Comparison of ENCODE assay signal across 1 cellular context in genomic region chr17:81583589-81584337, GRCh38.
A peak's percentile ranks its signal among the peaks of the same experiment; 100 is the strongest.
TF ChIP-seq lines count a peak whose summit lies in the region.

No MANE protein-coding gene starts in this region.

TF ChIP-seq in HepG2, 621 proteins besides CTCF, POLR2A, EP300 and RAD21 (continued from another document and continues in another):
- TF ChIP-seq ZNF281 (CRISPR knock-in tag; IDR thresholded peaks at IDR 0.05; ENCODE audit: borderline replicate concordance) (no peak), ZNF567 (CRISPR knock-in tag; IDR thresholded peaks at IDR 0.05; ENCODE audit: borderline replicate concordance) (no peak), STAG1 (CRISPR knock-in tag; IDR thresholded peaks at IDR 0.05) (no peak), MEF2D (CRISPR knock-in tag; IDR thresholded peaks at IDR 0.05) (peak; percentile 26; the same call in 1 of the 2 replicates), USF2 (IDR thresholded peaks at IDR 0.05; ENCODE audit: low read depth, low read length) (no peak), USF2 (CRISPR knock-in tag; IDR thresholded peaks at IDR 0.05; ENCODE audit: borderline replicate concordance) (no peak), ZNF484 (CRISPR knock-in tag; IDR thresholded peaks at IDR 0.05; ENCODE audit: borderline replicate concordance, low read depth) (no peak), TGIF2 (CRISPR knock-in tag; IDR thresholded peaks at IDR 0.05) (no peak), BCL6 (CRISPR knock-in tag; IDR thresholded peaks at IDR 0.05) (peak; percentile 82), GATAD2A (CRISPR knock-in tag; IDR thresholded peaks at IDR 0.05) (0 out of 2 replicates have a peak, but pooled peaks have one; percentile 65), SNAPC5 (CRISPR knock-in tag; IDR thresholded peaks at IDR 0.05; ENCODE audit: borderline replicate concordance) (no peak), NR2F1 (CRISPR knock-in tag; IDR thresholded peaks at IDR 0.05) (peak; percentile 46; a peak in 1 of 4 replicates), ZNF710 (CRISPR knock-in tag; IDR thresholded peaks at IDR 0.05; ENCODE audit: borderline replicate concordance) (no peak), MXI1 (IDR thresholded peaks at IDR 0.05; ENCODE audit: borderline replicate concordance, low read depth, low read length) (peak; percentile 40; the same call in 1 of the 3 replicates), NR2C2 (CRISPR knock-in tag; IDR thresholded peaks at IDR 0.05; ENCODE audit: borderline replicate concordance) (0 out of 2 replicates have a peak, but pooled peaks have one; percentile 19), THAP7 (CRISPR knock-in tag; IDR thresholded peaks at IDR 0.05) (no peak), DDIT3 (CRISPR knock-in tag; IDR thresholded peaks at IDR 0.05) (no peak), ZNF318 (CRISPR knock-in tag; IDR thresholded peaks at IDR 0.05) (no peak), SATB2 (CRISPR knock-in tag; IDR thresholded peaks at IDR 0.05) (no peak), ZMYM3 (CRISPR knock-in tag; IDR thresholded peaks at IDR 0.05) (no peak), ZNF761 (CRISPR knock-in tag; conservative IDR thresholded peaks at IDR 0.05) (no peak), CBX2 (IDR thresholded peaks at IDR 0.05; ENCODE audit: low read depth, low read length) (no peak), CBX2 (CRISPR knock-in tag; IDR thresholded peaks at IDR 0.05; ENCODE audit: low read depth) (no peak), NR2F2 (IDR thresholded peaks at IDR 0.05; ENCODE audit: borderline replicate concordance, low read depth) (peak; percentile 82; the same call in 1 of the 2 replicates), ZNF629 (CRISPR knock-in tag; conservative IDR thresholded peaks at IDR 0.05) (no peak), FOXP1 (IDR thresholded peaks at IDR 0.05) (peak; percentile 96), FOXP1 (CRISPR knock-in tag; IDR thresholded peaks at IDR 0.05) (peak; percentile 98), TIGD3 (CRISPR knock-in tag; IDR thresholded peaks at IDR 0.05; ENCODE audit: borderline replicate concordance) (no peak), PAXIP1 (CRISPR knock-in tag; conservative IDR thresholded peaks at IDR 0.05) (peak; percentile 80), KDM4B (CRISPR knock-in tag; IDR thresholded peaks at IDR 0.05) (no peak), THAP11 (CRISPR knock-in tag; IDR thresholded peaks at IDR 0.05) (0 out of 2 replicates have a peak, but pooled peaks have one; percentile 17), ATF4 (CRISPR knock-in tag; IDR thresholded peaks at IDR 0.05) (peak in 1 of 2 experiments; percentile 30; a peak in 1 of 4 replicates), RXRA (CRISPR knock-in tag; IDR thresholded peaks at IDR 0.05) (no peak), PHF8 (CRISPR knock-in tag; IDR thresholded peaks at IDR 0.05) (no peak), RARG (CRISPR knock-in tag; IDR thresholded peaks at IDR 0.05; ENCODE audit: low read depth) (0 out of 2 replicates have a peak, but pooled peaks have one; percentile 63), PCBP2 (optimal IDR thresholded peaks at IDR 0.05; ENCODE audit: low read depth, low read length, poor library complexity, severe bottlenecking) (no peak), SAP130 (CRISPR knock-in tag; IDR thresholded peaks at IDR 0.05; ENCODE audit: low read depth) (peak; percentile 63; the same call in 1 of the 2 replicates)
